In the genomic region with DNA sequence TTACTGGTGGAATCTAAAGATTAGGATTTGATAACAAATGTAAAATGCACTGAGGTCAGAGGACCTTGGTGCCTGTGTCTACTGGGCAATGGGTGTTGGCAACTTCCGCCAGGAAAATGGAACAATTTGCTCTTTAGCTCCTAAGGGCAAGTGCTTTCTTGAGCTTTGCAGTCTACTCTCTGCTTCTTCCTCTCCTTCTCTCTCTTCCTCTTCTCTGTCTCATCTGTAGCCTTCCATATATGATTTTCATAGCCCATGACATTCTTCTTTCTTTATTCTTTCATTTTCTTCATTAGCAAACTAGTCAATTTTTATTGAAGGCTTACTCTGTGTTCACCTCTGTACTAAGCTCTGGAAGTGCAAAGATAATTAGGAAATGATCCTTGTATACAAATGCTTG, we compare ENCODE assay signal across 20 cellular contexts. TPM values are rescaled to one million over a fixed set of nuclear protein-coding genes. Genes with fewer than 3 reads are reported as not detected.
"Had no signal": no experiment of that assay in that cellular context is flagged by ENCODE, and none has a peak within 500 bp of the region (broad histone marks: within the 10 kb centered on the region; RNA-seq: fewer than 3 reads in every experiment).

No MANE protein-coding gene starts in this region.

- H3K36me3 Mint-ChIP-seq: immature natural killer cell, natural killer cell, type B pancreatic cell had no signal

- ATAC-seq: effector memory CD8-positive, alpha-beta T cell; left colon; lower lobe of right lung; natural killer cell; pancreas had no signal

- H3K36me3 ChIP-seq: colonic mucosa, left ventricle myocardium inferior, lower lobe of right lung, pancreas, right lobe of liver, stomach, thyroid gland had no signal

- H3K27ac ChIP-seq: colonic mucosa, left ventricle myocardium inferior, lower lobe of right lung, pancreas, right lobe of liver, thyroid gland had no signal

- H3K4me1 Mint-ChIP-seq: immature natural killer cell had no signal

- DNase-seq: colonic mucosa; effector memory CD8-positive, alpha-beta T cell; hypothalamus; immature natural killer cell; kidney glomerular epithelial cell; left colon; left ventricle myocardium inferior; lower lobe of right lung; natural killer cell; pancreas; retina; right lobe of liver; small intestine; stimulated activated CD4-positive, alpha-beta T cell treated with anti-CD3 and anti-CD28 coated beads, Interleukin-15, amount 100 ng/mL, for 24 hours; stimulated activated CD4-positive, alpha-beta T cell treated with anti-CD3 and anti-CD28 coated beads, Interleukin-2, amount 100 ng/mL, for 48 hours; stimulated activated naive CD4-positive, alpha-beta T cell treated with Interleukin-2 at 50 U/mL for 16 hours; stomach; thyroid gland had no signal

- H3K27me3 ChIP-seq: colonic mucosa, pancreas, right lobe of liver, stomach, thyroid gland had no signal

- H3K4me1 ChIP-seq: colonic mucosa, left ventricle myocardium inferior, lower lobe of right lung, pancreas, right lobe of liver, thyroid gland had no signal

- H3K4me3 ChIP-seq: colonic mucosa, left ventricle myocardium inferior, lower lobe of right lung, pancreas, right lobe of liver, stomach, thyroid gland had no signal

- H3K9me3 Mint-ChIP-seq: dendritic cell treated with granulocyte-macrophage colony-stimulating factor and Interleukin-4, amounts not matched to agents 40 ng/mL and 50 ng/mL, for 4 days; effector memory CD8-positive, alpha-beta T cell; natural killer cell; type B pancreatic cell had no signal

- H3K27ac Mint-ChIP-seq: dendritic cell treated with granulocyte-macrophage colony-stimulating factor and Interleukin-4, amounts not matched to agents 40 ng/mL and 50 ng/mL, for 4 days; effector memory CD8-positive, alpha-beta T cell; immature natural killer cell; natural killer cell; type B pancreatic cell had no signal

- H3K4me3 Mint-ChIP-seq: dendritic cell treated with granulocyte-macrophage colony-stimulating factor and Interleukin-4, amounts not matched to agents 40 ng/mL and 50 ng/mL, for 4 days; effector memory CD8-positive, alpha-beta T cell; immature natural killer cell; natural killer cell; type B pancreatic cell had no signal

- H3K9me3 ChIP-seq: colonic mucosa, left ventricle myocardium inferior, lower lobe of right lung, pancreas, right lobe of liver, stomach, thyroid gland had no signal

RNA-seq across cellular contexts. Expression of gene OVGP1, which starts 35.5 kb away (rescaled TPM):
- polyA plus RNA-seq: immature natural killer cell had no signal
